8 cellular contexts compared by ENCODE assay signal in genomic region chr15:73632670-73633058, GRCh38. TPM values are rescaled to one million over a fixed set of nuclear protein-coding genes. Genes with fewer than 3 reads are reported as not detected.
DNase-seq lines count a peak whose midpoint lies in the region; ATAC-seq, FAIRE-seq and TF ChIP-seq lines count a peak whose summit lies in the region.

No MANE protein-coding gene starts in this region.

- H3K4me1 Mint-ChIP-seq in activated CD8-positive, alpha-beta T cell treated with anti-CD3 and anti-CD28 coated beads for 36 hours (ENCODE audit: low read depth): peaks cover 53% of the 10 kb centered on the region

- TF ChIP-seq EP300 in sigmoid colon (IDR thresholded peaks at IDR 0.05): no peak

- DNase-seq in GM12864 (ENCODE audit: low read depth) (no peak), Right ventricle myocardium superior (peak; percentile 59), sigmoid colon (peak; percentile 78), NCI-H2171 (lab: John Stamatoyannopoulos, UW) (no peak), urothelium cell line (ENCODE audit: low spot score) (no peak), NCI-H774 (lab: John Stamatoyannopoulos, UW) (no peak)
- DNase-seq in activated CD8-positive, alpha-beta T cell treated with anti-CD3 and anti-CD28 coated beads for 36 hours: no peak

- TF ChIP-seq POLR2A in sigmoid colon (IDR thresholded peaks at IDR 0.05): no peak

- 0 to 1% methylated on average over 40 of the region's 40 CpGs for WGBS in sigmoid colon, 2 donors

- peak overlapping the region; percentile 96 to 100 (median 99) for H3K27ac ChIP-seq in sigmoid colon

- ATAC-seq in HG02973 (IDR thresholded peaks at IDR 0.05; ENCODE audit: unreplicated experiment) (peak; percentile 2), Right ventricle myocardium superior (ENCODE audit: poor library complexity) (peak; percentile 1)
- ATAC-seq in activated CD8-positive, alpha-beta T cell treated with anti-CD3 and anti-CD28 coated beads for 36 hours: peak; percentile 3

- CTCF ChIA-PET in activated CD8-positive, alpha-beta T cell treated with anti-CD3 and anti-CD28 coated beads for 36 hours (lab: Charles Lee): interaction anchor here (0.9 to 17.5 kb wide), 7 partner anchors 8 to 73 kb away, joined by 3 to 349 read pairs (median 16); no protein-coding TSS in a partner anchor

- H3K9me3 Mint-ChIP-seq in activated CD8-positive, alpha-beta T cell treated with anti-CD3 and anti-CD28 coated beads for 36 hours: no peaks in the 10 kb centered on the region

- intact Hi-C loops in activated CD8-positive, alpha-beta T cell treated with anti-CD3 and anti-CD28 coated beads for 36 hours (cut with micrococcal nuclease): loop anchor here (5.0 kb wide), 1 partner anchor 70 kb away; no protein-coding TSS in a partner anchor
- intact Hi-C loops in Right ventricle myocardium superior (cut with DNase I): loop anchor here (10.0 kb wide), 1 partner anchor 328 kb away; no protein-coding TSS in a partner anchor
- intact Hi-C loops in sigmoid colon (cut with DNase I): loop anchor here (2.0 to 10.0 kb wide), 4 partner anchors 32 to 850 kb away; partner anchors contain the start of gene ADPGK

- TF ChIP-seq CTCF in GM12864 (IDR thresholded peaks at IDR 0.05; ENCODE audit: low read depth, low read length, missing control alignments) (no peak), sigmoid colon (IDR thresholded peaks at IDR 0.05) (no peak)
- TF ChIP-seq CTCF in activated CD8-positive, alpha-beta T cell treated with anti-CD3 and anti-CD28 coated beads for 36 hours (IDR thresholded peaks at IDR 0.05): no peak

- no peaks in the 10 kb centered on the region for H3K36me3 Mint-ChIP-seq in activated CD8-positive, alpha-beta T cell treated with anti-CD3 and anti-CD28 coated beads for 36 hours (ENCODE audit: low read depth)

- H3K4me3 ChIP-seq in GM12864 (ENCODE audit: low read depth, low read length) (peak overlapping the region; percentile 87), sigmoid colon (peak overlapping the region; percentile 87 to 99 (median 91))

- H3K27me3 Mint-ChIP-seq in activated CD8-positive, alpha-beta T cell treated with anti-CD3 and anti-CD28 coated beads for 36 hours: peaks cover 10% of the 10 kb centered on the region

- peak overlapping the region; percentile 75 for H3K4me3 Mint-ChIP-seq in activated CD8-positive, alpha-beta T cell treated with anti-CD3 and anti-CD28 coated beads for 36 hours

- H3K27me3 ChIP-seq in sigmoid colon: no peaks in the 10 kb centered on the region

- peak overlapping the region; percentile 52 for H3K27ac Mint-ChIP-seq in activated CD8-positive, alpha-beta T cell treated with anti-CD3 and anti-CD28 coated beads for 36 hours

- POLR2A ChIA-PET in activated CD8-positive, alpha-beta T cell treated with anti-CD3 and anti-CD28 coated beads for 36 hours (lab: Charles Lee): interaction anchor here (0.8 to 1.9 kb wide), 5 partner anchors 10 to 37 kb away, joined by 3 to 7 read pairs (median 3); no protein-coding TSS in a partner anchor

- no peak for FAIRE-seq in urothelium cell line (lab: Jason Lieb, UNC)

- H3K9me3 ChIP-seq in sigmoid colon: no peaks in the 10 kb centered on the region

- H3K36me3 ChIP-seq in sigmoid colon: no peaks in the 10 kb centered on the region

- peaks cover 0 to 53% (median 48%) of the 10 kb centered on the region in 4 donors for H3K4me1 ChIP-seq in sigmoid colon

RNA-seq across cellular contexts. Expression of gene NPTN, which starts 0.5 kb away (rescaled TPM):
- total RNA-seq in activated CD8-positive, alpha-beta T cell treated with anti-CD3 and anti-CD28 coated beads for 36 hours: 10 to 100 TPM; 27.4 to 33.6 TPM
- total RNA-seq in Right ventricle myocardium superior: 188 TPM
- 100 to 1,000 TPM; 216 to 320 (median 299) TPM for total RNA-seq in sigmoid colon
- polyA plus RNA-seq in sigmoid colon: 10 to 100 TPM; 40.8 to 98.6 (median 42.5) TPM

RNA-seq across cellular contexts. Expression of gene CD276, which starts 51.5 kb away (rescaled TPM):
- under 1 TPM; 0.31 to 0.45 TPM for total RNA-seq in activated CD8-positive, alpha-beta T cell treated with anti-CD3 and anti-CD28 coated beads for 36 hours
- total RNA-seq in Right ventricle myocardium superior: 36.5 TPM
- total RNA-seq in sigmoid colon: 10 to 100 TPM; 20.4 to 59.8 (median 36.7) TPM
- 10 to 100 TPM; 15.7 to 38.6 (median 16.8) TPM for polyA plus RNA-seq in sigmoid colon

Comparison
In these comparisons a context has a peak if more than half of its experiments do, and no peak if none do; other contexts are left out.
1. DNase-seq: peak in Right ventricle myocardium superior (single experiment) and sigmoid colon (single experiment); none in GM12864 (single experiment), activated CD8-positive, alpha-beta T cell treated with anti-CD3 and anti-CD28 coated beads for 36 hours (single experiment), NCI-H2171 (single experiment), urothelium cell line (single experiment) and NCI-H774 (single experiment).
2. RNA of gene CD276, which starts 51.5 kb away (total RNA-seq): 20.4 to 59.8 TPM in sigmoid colon and 36.5 TPM in Right ventricle myocardium superior (single experiment); 0.31 to 0.45 TPM in activated CD8-positive, alpha-beta T cell treated with anti-CD3 and anti-CD28 coated beads for 36 hours; every median in the first group is over 10 times any median in the second.
3. Peak in every context shown above with its lines, with median percentiles within 50 percentile points of each other: ATAC-seq.